Comparison of ENCODE assay signal across 8 cellular contexts in the genomic region with DNA sequence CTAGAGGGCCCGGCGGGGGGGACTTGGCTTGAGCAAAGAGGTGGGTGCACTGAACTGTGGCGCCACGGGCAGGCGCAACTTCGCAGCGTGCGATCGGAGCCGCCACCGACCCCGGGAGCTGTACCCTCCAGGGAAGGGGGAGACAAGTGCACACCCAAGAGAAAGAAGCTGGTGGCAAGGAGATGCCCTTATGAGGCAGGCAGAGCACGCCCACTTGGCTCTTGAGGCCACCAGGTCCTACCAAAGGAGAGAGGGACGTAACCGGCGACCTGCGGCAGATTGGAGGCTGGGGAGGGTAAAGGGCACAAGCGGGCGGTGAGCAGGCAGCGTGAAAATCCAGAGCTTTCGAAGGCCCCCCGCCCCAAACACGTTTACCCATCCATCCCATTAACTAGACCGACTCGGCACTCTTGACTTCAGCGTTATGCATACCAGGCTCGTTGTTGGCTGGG. TPM values are rescaled to one million over a fixed set of nuclear protein-coding genes. Genes with fewer than 3 reads are reported as not detected.
DNase-seq lines count a peak whose midpoint lies in the region; ATAC-seq and TF ChIP-seq lines count a peak whose summit lies in the region.

No MANE protein-coding gene starts in this region.

- H3K79me2 ChIP-seq in mammary epithelial cell (ENCODE audit: insufficient read depth, low read length): no peaks in the 10 kb centered on the region

- H3K9me3 ChIP-seq in mammary epithelial cell (replicated peaks; ENCODE audit: insufficient read depth, low read length): no peaks in the 10 kb centered on the region

- no peaks in the 10 kb centered on the region for H3K36me3 Mint-ChIP-seq in natural killer cell

- H3K27ac ChIP-seq in mammary epithelial cell (ENCODE audit: insufficient read depth, low read depth, low read length): no peak overlapping the region

- in situ Hi-C loops in mammary epithelial cell (cut with MboI; ENCODE audit: low sequenced_read_pairs in 2 of 2): loop anchor here (25.0 kb wide), 2 partner anchors 289 to 514 kb away; no protein-coding TSS in a partner anchor

- DNase-seq in DMS 273 (lab: John Stamatoyannopoulos, UW; ENCODE audit: unreplicated experiment): peak; percentile 74
- no peak for DNase-seq in DMS 273 treated with DMSO at 0.1 percent for 48 hours (lab: John Stamatoyannopoulos, UW)
- DNase-seq in NB4 (ENCODE audit: low read depth): peak; percentile 61
- no peak for DNase-seq in mammary epithelial cell
- DNase-seq in natural killer cell: no peak
- no peak for DNase-seq in AML-193 (lab: John Stamatoyannopoulos, UW)

- peak overlapping the region; percentile 85 for H3K4me2 ChIP-seq in mammary epithelial cell (ENCODE audit: insufficient read depth, low read depth, low read length)

- peak overlapping the region; percentile 43 for H3K9ac ChIP-seq in mammary epithelial cell (ENCODE audit: insufficient read depth, low read length)

- H2AFZ ChIP-seq in mammary epithelial cell (ENCODE audit: low read depth, low read length): peak overlapping the region; percentile 88

- WGBS in mammary epithelial cell (ENCODE audit: low coverage, missing lambda C conversion rate): 26% methylated on average over 19 of the region's 27 CpGs

- H3K9me3 Mint-ChIP-seq in natural killer cell: no peaks in the 10 kb centered on the region

- BruUV-seq in mammary epithelial cell (replicated peaks; lab: Mats Ljungman, UMichigan): TSS peak; percentile 54

- H3K4me1 ChIP-seq in mammary epithelial cell (ENCODE audit: insufficient read depth, low read length): peaks cover 50% of the 10 kb centered on the region

- H3K4me3 Mint-ChIP-seq in natural killer cell: peak overlapping the region; percentile 94

- no peaks in the 10 kb centered on the region for H3K27me3 ChIP-seq in mammary epithelial cell (ENCODE audit: insufficient read depth, low read length)

- H3K4me3 ChIP-seq in NB4 (ENCODE audit: low read depth, low read length) (peak overlapping the region; percentile 64), mammary epithelial cell (replicated peaks in 1 of 3; ENCODE audit: insufficient read depth in 1 of 3, low read depth in 2 of 3, low read length in 3 of 3) (peak overlapping the region; percentile 49 to 73 (median 57))

- H3K27ac Mint-ChIP-seq in natural killer cell: peak overlapping the region; percentile 78 to 92

- H3K4me1 Mint-ChIP-seq in natural killer cell: peaks cover 45 to 70% of the 10 kb centered on the region in 2 donors

- no peak for TF ChIP-seq POLR2A in NB4 (IDR thresholded peaks at IDR 0.05; ENCODE audit: extremely low read depth, insufficient read length)

- ATAC-seq in natural killer cell: no peak
- no peak for ATAC-seq in GM21526 (IDR thresholded peaks at IDR 0.05; ENCODE audit: low FRiP score, unreplicated experiment)
- ATAC-seq in HG03457 (IDR thresholded peaks at IDR 0.05; ENCODE audit: unreplicated experiment): no peak

- TF ChIP-seq CTCF in NB4 (IDR thresholded peaks at IDR 0.05; ENCODE audit: low read depth, low read length) (no peak), mammary epithelial cell (conservative IDR thresholded peaks at IDR 0.05 in 1 of 2, IDR thresholded peaks at IDR 0.05 in 1 of 2; ENCODE audit: extremely low read depth in 1 of 2, insufficient read depth in 1 of 2, low read depth in 1 of 2, low read length in 2 of 2) (no peak), natural killer cell (IDR thresholded peaks at IDR 0.05) (no peak)

- H4K20me1 ChIP-seq in mammary epithelial cell (ENCODE audit: insufficient read depth, low read length): no peaks in the 10 kb centered on the region

- H3K27me3 Mint-ChIP-seq in natural killer cell (ENCODE audit: low read depth in 2 of 2): peaks cover 54 to 61% of the 10 kb centered on the region in 2 donors

- H3K36me3 ChIP-seq in mammary epithelial cell (ENCODE audit: insufficient read depth, low read length): no peaks in the 10 kb centered on the region

- CTCF ChIA-PET in mammary epithelial cell (lab: Charles Lee; ENCODE audit: low non-redundant PET): no interaction called here

- dilution Hi-C loops in mammary epithelial cell (cut with HindIII; ENCODE audit: low sequenced_read_pairs): no loop called here

- intact Hi-C loops in mammary epithelial cell (cut with micrococcal nuclease): loop anchor here (1.0 to 5.0 kb wide), 4 partner anchors 63 to 504 kb away; partner anchors contain the start of gene HAT1
- intact Hi-C loops in natural killer cell (cut with micrococcal nuclease): loop anchor here (2.0 to 10.0 kb wide), 7 partner anchors 15 to 1287 kb away; partner anchors contain the start of genes GAD1 and HAT1

RNA-seq across cellular contexts. Expression of gene DLX2, which starts 1.0 kb away (rescaled TPM):
- total RNA-seq in mammary epithelial cell (1 to 10 TPM in 1 of 2 donors, under 1 TPM in 1; under 0.01 to 9.9 TPM), natural killer cell (under 1 TPM; 0.55 to 0.84 (median 0.78) TPM)
- 0.16 TPM for polyA plus RNA-seq in mammary epithelial cell
- polyA minus RNA-seq in mammary epithelial cell: 0.31 TPM

RNA-seq across cellular contexts. Expression of gene DLX1, which starts 16.4 kb away (rescaled TPM):
- total RNA-seq in mammary epithelial cell (1 to 10 TPM in 1 of 2 donors, under 1 TPM in 1; 0.17 to 3.3 TPM), natural killer cell (not detected)
- 0.52 TPM for polyA plus RNA-seq in mammary epithelial cell
- 3.3 TPM for polyA minus RNA-seq in mammary epithelial cell

Comparison
In these comparisons a context has a peak if more than half of its experiments do, and no peak if none do; other contexts are left out.
1. DNase-seq: peak in DMS 273 (single experiment) and NB4 (single experiment); none in DMS 273 treated with DMSO at 0.1 percent for 48 hours (single experiment), mammary epithelial cell (single experiment), natural killer cell (single experiment) and AML-193 (0 of 2).